24 cellular contexts compared by ENCODE assay signal in genomic region chrX:1852082-1852481, GRCh38.
DNase-seq lines count a peak whose midpoint lies in the region; ATAC-seq and TF ChIP-seq lines count a peak whose summit lies in the region.
"Had no signal": no experiment of that assay in that cellular context is flagged by ENCODE, and none has a peak within 500 bp of the region (broad histone marks: within the 10 kb centered on the region; RNA-seq: fewer than 3 reads in every experiment).

No MANE protein-coding gene starts in this region.

- H3K36me3 ChIP-seq in heart left ventricle (no peaks in the 10 kb centered on the region), SK-N-SH (replicated peaks in 1 of 2; ENCODE audit: control insufficient read depth in 1 of 2, insufficient read depth in 2 of 2, low read length in 1 of 2) (no peaks in the 10 kb centered on the region)
- H3K36me3 ChIP-seq: BE2C, BLaER1 had no signal

- H3K9ac ChIP-seq in SK-N-SH, result no peak overlapping the region
- H3K9ac ChIP-seq: BLaER1 had no signal

- DNase-seq in heart left ventricle (no peak), Right ventricle myocardium inferior (ENCODE audit: missing footprints) (no peak), chondrocyte (ENCODE audit: low spot score) (no peak), sciatic nerve (ENCODE audit: low spot score) (peak; percentile 0), SK-N-SH (no peak)
- DNase-seq: 8988T; ACHN; BE2C; C1 segment of cervical spinal cord; CD4-positive, alpha-beta memory T cell; CD4-positive, CD25-positive, alpha-beta regulatory T cell; CD8-positive, alpha-beta memory T cell; COR-L47; DMS 273 treated with DMSO at 0.1 percent for 48 hours; DMS153; DMS53; DMS79; DND-41; EL; GDM1 had no signal

- H3K4me1 ChIP-seq in heart left ventricle (no peaks in the 10 kb centered on the region), SK-N-SH (ENCODE audit: control insufficient read depth in 1 of 2, insufficient read depth in 2 of 2, low read depth in 1 of 2, low read length in 1 of 2) (no peaks in the 10 kb centered on the region)
- H3K4me1 ChIP-seq: BE2C, BLaER1 had no signal

- H3K4me3 ChIP-seq in heart left ventricle, result no peak overlapping the region
- H3K4me3 ChIP-seq in SK-N-SH (ENCODE audit: low read depth in 2 of 2, low read length in 1 of 2), result no peak overlapping the region
- H3K4me3 ChIP-seq: BLaER1, GM12878 had no signal

- no peak overlapping the region for H3K4me3 Mint-ChIP-seq in chondrocyte (ENCODE audit: unreplicated experiment)
- H3K4me3 Mint-ChIP-seq: CD14-positive monocyte; CD4-positive, alpha-beta memory T cell; CD4-positive, CD25-positive, alpha-beta regulatory T cell; CD8-positive, alpha-beta memory T cell had no signal

- peaks cover 12% of the 10 kb centered on the region for H3K4me1 Mint-ChIP-seq in chondrocyte (ENCODE audit: low read depth)
- H3K4me1 Mint-ChIP-seq: CD14-positive monocyte; CD4-positive, alpha-beta memory T cell; CD4-positive, CD25-positive, alpha-beta regulatory T cell; CD8-positive, alpha-beta memory T cell had no signal

- H3K9me2 ChIP-seq in SK-N-SH, result no peaks in the 10 kb centered on the region

- H3K9me3 ChIP-seq in heart left ventricle (peaks cover 0 to 12% (median 0%) of the 10 kb centered on the region in 12 donors), SK-N-SH (no peaks in the 10 kb centered on the region)
- H3K9me3 ChIP-seq: BE2C had no signal

- H3K9me3 Mint-ChIP-seq in chondrocyte (ENCODE audit: low read depth), result peaks cover 6% of the 10 kb centered on the region

- H3K27ac Mint-ChIP-seq in chondrocyte (ENCODE audit: unreplicated experiment), result peak overlapping the region; percentile 67
- H3K27ac Mint-ChIP-seq: CD14-positive monocyte; CD4-positive, CD25-positive, alpha-beta regulatory T cell; CD8-positive, alpha-beta memory T cell had no signal

- no peaks in the 10 kb centered on the region for H3K27me3 ChIP-seq in heart left ventricle
- peaks cover 25% of the 10 kb centered on the region; the same call in 1 of the 2 replicates for H3K27me3 ChIP-seq in SK-N-SH (ENCODE audit: insufficient read depth)
- H3K27me3 ChIP-seq: BE2C, BLaER1 had no signal

- TF ChIP-seq CTCF in heart left ventricle (IDR thresholded peaks at IDR 0.05) (no peak), chondrocyte (IDR thresholded peaks at IDR 0.05) (no peak), SK-N-SH (IDR thresholded peaks at IDR 0.05) (no peak)

- H3K79me2 ChIP-seq in SK-N-SH (ENCODE audit: insufficient read depth), result no peaks in the 10 kb centered on the region

- POLR2A ChIA-PET in SK-N-SH (lab: Yijun Ruan, JAX), result no interaction called here

- H2AFZ ChIP-seq in SK-N-SH (ENCODE audit: low read depth), result no peak overlapping the region

- WGBS in heart left ventricle, 4 donors, result 46 to 55% (median 50%) methylated on average over 9 of the region's 9 CpGs
- WGBS in SK-N-SH (ENCODE audit: low lambda C conversion rate), result 35% methylated on average over 9 of the region's 9 CpGs

- H3K4me2 ChIP-seq in SK-N-SH, result no peak overlapping the region
- H3K4me2 ChIP-seq: BLaER1 had no signal

- no peak for TF ChIP-seq RAD21 in SK-N-SH (IDR thresholded peaks at IDR 0.05; ENCODE audit: low read length)

- H3K27ac ChIP-seq in heart left ventricle, result peak overlapping the region in 2 of 12 donors; percentile 43 to 65
- no peak overlapping the region for H3K27ac ChIP-seq in SK-N-SH (ENCODE audit: low read depth in 2 of 2, low read length in 1 of 2)
- H3K27ac ChIP-seq: BLaER1 had no signal

- H3F3A ChIP-seq in SK-N-SH (replicated peaks; ENCODE audit: insufficient read depth), result no peaks in the 10 kb centered on the region

- no peaks in the 10 kb centered on the region for H3K36me3 Mint-ChIP-seq in chondrocyte (ENCODE audit: low read depth)
- H3K36me3 Mint-ChIP-seq: CD14-positive monocyte; CD4-positive, alpha-beta memory T cell; CD4-positive, CD25-positive, alpha-beta regulatory T cell; CD8-positive, alpha-beta memory T cell had no signal

- TF ChIP-seq EP300 in SK-N-SH (IDR thresholded peaks at IDR 0.05; ENCODE audit: borderline replicate concordance in 1 of 2, low read depth in 1 of 2, low read length in 1 of 2), result no peak

- intact Hi-C loops in heart left ventricle (cut with DNase I), result no loop called here
- intact Hi-C loops in Right ventricle myocardium inferior (cut with DNase I), result no loop called here
- intact Hi-C loops in sciatic nerve (cut with DNase I), result no loop called here

- H4K20me1 ChIP-seq in SK-N-SH (ENCODE audit: insufficient read depth), result no peaks in the 10 kb centered on the region
- H4K20me1 ChIP-seq: BLaER1 had no signal

- ATAC-seq in heart left ventricle, result peak in 3 of 4 donors; percentile 51 to 73 (median 55)
- ATAC-seq in Right ventricle myocardium inferior, result no peak
- no peak for ATAC-seq in sciatic nerve
- no peak for ATAC-seq in HG02852 (IDR thresholded peaks at IDR 0.05; ENCODE audit: unreplicated experiment)
- ATAC-seq: GM12878 had no signal

- CTCF ChIA-PET in SK-N-SH (lab: Yijun Ruan, JAX), result no interaction called here

- TF ChIP-seq POLR2A in heart left ventricle (IDR thresholded peaks at IDR 0.05), result no peak

- H3K27me3 Mint-ChIP-seq in chondrocyte (ENCODE audit: low read depth), result peaks cover 5% of the 10 kb centered on the region

TF ChIP-seq in SK-N-SH, 30 proteins besides CTCF, POLR2A, EP300 and RAD21:
- TF ChIP-seq FOXM1 (IDR thresholded peaks at IDR 0.05; ENCODE audit: low read depth), result no peak
- no peak for TF ChIP-seq EZH2phosphoT487 (IDR thresholded peaks at IDR 0.05; ENCODE audit: borderline replicate concordance, low read depth)
- no peak for TF ChIP-seq JUND (IDR thresholded peaks at IDR 0.05)
- TF ChIP-seq RCOR1 (IDR thresholded peaks at IDR 0.05; ENCODE audit: low read length), result no peak
- TF ChIP-seq NRF1 (IDR thresholded peaks at IDR 0.05; ENCODE audit: low read depth, low read length), result no peak
- no peak for TF ChIP-seq FOSL2 (IDR thresholded peaks at IDR 0.05; ENCODE audit: borderline replicate concordance, low read depth)
- TF ChIP-seq SIN3A (IDR thresholded peaks at IDR 0.05; ENCODE audit: borderline replicate concordance, low read depth, low read length), result no peak
- no peak for TF ChIP-seq MXI1 (IDR thresholded peaks at IDR 0.05; ENCODE audit: low read depth, low read length)

Comparison
In these comparisons a context has a peak if more than half of its experiments do, and no peak if none do; other contexts are left out.
1. ATAC-seq: peak in heart left ventricle (3 of 4); none in Right ventricle myocardium inferior (single experiment), sciatic nerve (single experiment) and HG02852 (single experiment).